In genomic region chr3:64108784-64109317, GRCh38 we compare ENCODE assay signal across 12 cellular contexts.
"Had no signal": no experiment of that assay in that cellular context is flagged by ENCODE, and none has a peak within 500 bp of the region (broad histone marks: within the 10 kb centered on the region; RNA-seq: fewer than 3 reads in every experiment).

No MANE protein-coding gene starts in this region.

- DNase-seq: activated CD4-positive, alpha-beta T cell treated with anti-CD3 and anti-CD28 coated beads, Interleukin-2, amount 10 ng/mL, durations not matched to agents 7 days and 5 days; activated CD8-positive, alpha-beta memory T cell treated with anti-CD3 and anti-CD28 coated beads for 24 hours; activated naive CD4-positive, alpha-beta T cell; activated naive CD8-positive, alpha-beta T cell treated with anti-CD3 and anti-CD28 coated beads, Interleukin-2, amount 10 ng/mL, durations not matched to agents 7 days and 5 days; erythroblast; left ventricle myocardium inferior; naive thymus-derived CD8-positive, alpha-beta T cell; psoas muscle; spleen; stimulated activated naive CD8-positive, alpha-beta T cell treated with anti-CD3 and anti-CD28 coated beads, Interleukin-15, amount 100 ng/mL, for 72 hours; SW 1271; uterus had no signal

- H3K27ac ChIP-seq: left ventricle myocardium inferior, psoas muscle, spleen, uterus had no signal

- H3K4me1 ChIP-seq: psoas muscle, spleen had no signal

- H3K27me3 ChIP-seq: uterus had no signal

- H3K4me3 ChIP-seq: left ventricle myocardium inferior, psoas muscle, spleen, uterus had no signal

- H3K9me3 ChIP-seq: left ventricle myocardium inferior, psoas muscle, uterus had no signal

- H3K36me3 ChIP-seq: spleen, uterus had no signal

- ATAC-seq: naive thymus-derived CD8-positive, alpha-beta T cell; stimulated activated naive CD8-positive, alpha-beta T cell treated with anti-CD3 and anti-CD28 coated beads, Interleukin-15, amount 100 ng/mL, for 72 hours had no signal
